Comparison of ENCODE assay signal across 8 cellular contexts in genomic region chr22:23460517-23461031, GRCh38.
DNase-seq lines count a peak whose midpoint lies in the region; ATAC-seq and TF ChIP-seq lines count a peak whose summit lies in the region.
"Not testable (repeated sequence)": the region's sequence is repeated elsewhere in the genome, so short reads cannot be mapped to it uniquely, and the experiment has no call there.

No MANE protein-coding gene starts in this region.

- CTCF ChIA-PET in activated CD8-positive, alpha-beta T cell treated with anti-CD3 and anti-CD28 coated beads, Interleukin-2, amount 10 ng/mL, durations not matched to agents 7 days and 5 days (lab: Charles Lee); naive thymus-derived CD4-positive, alpha-beta T cell (lab: Charles Lee): not testable (repeated sequence)

- H3K27me3 Mint-ChIP-seq in H9 (ENCODE audit: low read depth), result peaks cover 33% of the 10 kb centered on the region
- peaks cover 37% of the 10 kb centered on the region for H3K27me3 Mint-ChIP-seq in activated CD8-positive, alpha-beta T cell treated with anti-CD3 and anti-CD28 coated beads, Interleukin-2, amount 10 ng/mL, durations not matched to agents 7 days and 5 days (ENCODE audit: low read depth)
- peaks cover 19 to 41% (median 37%) of the 10 kb centered on the region in 5 donors for H3K27me3 Mint-ChIP-seq in naive thymus-derived CD4-positive, alpha-beta T cell

- H2BK12ac ChIP-seq in H9 (ENCODE audit: insufficient read length, low read depth, low read length), result not testable (repeated sequence)

- H3K23me2 ChIP-seq in H9 (ENCODE audit: insufficient read length, low read depth, low read length, poor library complexity, severe bottlenecking), result not testable (repeated sequence)

- H3K27ac Mint-ChIP-seq in H9; activated CD8-positive, alpha-beta T cell treated with anti-CD3 and anti-CD28 coated beads, Interleukin-2, amount 10 ng/mL, durations not matched to agents 7 days and 5 days; naive thymus-derived CD4-positive, alpha-beta T cell: not testable (repeated sequence)

- not testable (repeated sequence) for H3K79me2 ChIP-seq in H9 (ENCODE audit: insufficient read depth, low read length)

- H3K27ac ChIP-seq in BLaER1, result peak overlapping the region; percentile 92
- not testable (repeated sequence) for H3K27ac ChIP-seq in H9 (ENCODE audit: insufficient read length, low read depth, low read length); naive thymus-derived CD4-positive, alpha-beta T cell (ENCODE audit: low read depth, low read length)

- not testable (repeated sequence) for H3K14ac ChIP-seq in H9 (ENCODE audit: insufficient read depth, low read length)

- H4K20me1 ChIP-seq in BLaER1; H9 (ENCODE audit: control insufficient read depth, insufficient read depth, insufficient read length): not testable (repeated sequence)

- H3K4me1 ChIP-seq in BLaER1, result peaks cover 99% of the 10 kb centered on the region
- not testable (repeated sequence) for H3K4me1 ChIP-seq in H9 (ENCODE audit: insufficient read depth, low read length); naive thymus-derived CD4-positive, alpha-beta T cell (ENCODE audit: control insufficient read depth in 2 of 2, insufficient read depth in 2 of 2, low read length in 2 of 2)

- H4K5ac ChIP-seq in H9 (ENCODE audit: insufficient read length, low read depth, low read length), result not testable (repeated sequence)

- not testable (repeated sequence) for H2BK120ac ChIP-seq in H9 (ENCODE audit: low read depth, low read length, poor library complexity, severe bottlenecking)

- H3K4me2 ChIP-seq in BLaER1, result peak overlapping the region; percentile 86
- H3K4me2 ChIP-seq in H9 (ENCODE audit: insufficient read depth, insufficient read length, low read length), result not testable (repeated sequence)

- H3K23ac ChIP-seq in H9 (ENCODE audit: insufficient read length, low read depth, low read length), result not testable (repeated sequence)

- ATAC-seq in activated CD8-positive, alpha-beta T cell treated with anti-CD3 and anti-CD28 coated beads, Interleukin-2, amount 10 ng/mL, durations not matched to agents 7 days and 5 days, result peak; percentile 54
- ATAC-seq in naive thymus-derived CD4-positive, alpha-beta T cell, result peak; percentile 32
- ATAC-seq in stimulated activated naive CD8-positive, alpha-beta T cell treated with anti-CD3 and anti-CD28 coated beads, Interleukin-15, Interleukin-2, amounts not matched to agents 100 U/mL and 50 U/mL, for 24 hours, result peak; percentile 45

- H4K8ac ChIP-seq in H9 (replicated peaks; ENCODE audit: insufficient read length, low read depth, low read length), result not testable (repeated sequence)

- H2BK5ac ChIP-seq in H9 (ENCODE audit: insufficient read length, low read length), result not testable (repeated sequence)

- not testable (repeated sequence) for H4K91ac ChIP-seq in H9 (ENCODE audit: insufficient read length, low read depth, low read length)

- no CpG with 5 or more reads among the region's 24 CpGs for WGBS in H9 (ENCODE audit: extremely low coverage, insufficient read length, low lambda C conversion rate)

- not testable (repeated sequence) for H3K36me3 Mint-ChIP-seq in H9 (ENCODE audit: insufficient read depth in 1 of 3, low read depth in 3 of 3); activated CD8-positive, alpha-beta T cell treated with anti-CD3 and anti-CD28 coated beads, Interleukin-2, amount 10 ng/mL, durations not matched to agents 7 days and 5 days (ENCODE audit: low read depth); naive thymus-derived CD4-positive, alpha-beta T cell

- not testable (repeated sequence) for H2BK20ac ChIP-seq in H9 (ENCODE audit: low read depth, low read length, poor library complexity, severe bottlenecking)

- H3K4me1 Mint-ChIP-seq in H9, result peaks cover 8 to 15% of the 10 kb centered on the region in 2 experiments
- H3K4me1 Mint-ChIP-seq in activated CD8-positive, alpha-beta T cell treated with anti-CD3 and anti-CD28 coated beads, Interleukin-2, amount 10 ng/mL, durations not matched to agents 7 days and 5 days (ENCODE audit: low read depth), result peaks cover 19% of the 10 kb centered on the region
- H3K4me1 Mint-ChIP-seq in naive thymus-derived CD4-positive, alpha-beta T cell, result peaks cover 0 to 14% (median 8%) of the 10 kb centered on the region in 7 donors

- POLR2A ChIA-PET in activated CD8-positive, alpha-beta T cell treated with anti-CD3 and anti-CD28 coated beads, Interleukin-2, amount 10 ng/mL, durations not matched to agents 7 days and 5 days (lab: Charles Lee); naive thymus-derived CD4-positive, alpha-beta T cell (lab: Charles Lee): not testable (repeated sequence)

- not testable (repeated sequence) for H3K9me3 Mint-ChIP-seq in H9; activated CD8-positive, alpha-beta T cell treated with anti-CD3 and anti-CD28 coated beads, Interleukin-2, amount 10 ng/mL, durations not matched to agents 7 days and 5 days (ENCODE audit: insufficient read depth); naive thymus-derived CD4-positive, alpha-beta T cell

- H3K4me3 ChIP-seq in BLaER1, result 0 out of 2 replicates have a peak overlapping the region, but pooled peaks have one; percentile 18
- not testable (repeated sequence) for H3K4me3 ChIP-seq in naive thymus-derived CD4-positive, alpha-beta T cell (ENCODE audit: low read length)

- DNase-seq in H9 (peak; percentile 42), NAMALWA (ENCODE audit: low spot score) (peak; percentile 79), SHP77 (lab: John Stamatoyannopoulos, UW) (peak; percentile 16 to 24), germinal center (ENCODE audit: low spot score) (peak; percentile 22)
- peak; percentile 36 for DNase-seq in activated CD8-positive, alpha-beta T cell treated with anti-CD3 and anti-CD28 coated beads, Interleukin-2, amount 10 ng/mL, durations not matched to agents 7 days and 5 days
- DNase-seq in naive thymus-derived CD4-positive, alpha-beta T cell, result not testable (repeated sequence)
- DNase-seq in stimulated activated naive CD8-positive, alpha-beta T cell treated with anti-CD3 and anti-CD28 coated beads, Interleukin-15, Interleukin-2, amounts not matched to agents 100 U/mL and 50 U/mL, for 24 hours, result peak; percentile 20

- intact Hi-C loops in naive thymus-derived CD4-positive, alpha-beta T cell (cut with micrococcal nuclease), result not testable (repeated sequence)

- not testable (repeated sequence) for H2BK15ac ChIP-seq in H9 (ENCODE audit: low read depth, low read length)

- H3K9ac ChIP-seq in BLaER1, result peak overlapping the region; percentile 70
- H3K9ac ChIP-seq in H9 (ENCODE audit: extremely low read depth, insufficient read length, low read length), result not testable (repeated sequence)

- H3K27me3 ChIP-seq in BLaER1; H9 (ENCODE audit: insufficient read depth, low read length); naive thymus-derived CD4-positive, alpha-beta T cell (ENCODE audit: control insufficient read depth in 2 of 2, insufficient read depth in 2 of 2, low read length in 2 of 2): not testable (repeated sequence)

- H2AFZ ChIP-seq in H9 (ENCODE audit: low read length), result not testable (repeated sequence)

- not testable (repeated sequence) for H3K9me3 ChIP-seq in BLaER1; H9 (ENCODE audit: control insufficient read depth, low read depth, low read length); naive thymus-derived CD4-positive, alpha-beta T cell (ENCODE audit: control insufficient read depth in 2 of 3, low read length in 3 of 3)

- not testable (repeated sequence) for H3K4ac ChIP-seq in H9 (ENCODE audit: low read depth, low read length)

- not testable (repeated sequence) for H3T11ph ChIP-seq in H9 (ENCODE audit: low read length)

- H3K4me3 Mint-ChIP-seq in H9; activated CD8-positive, alpha-beta T cell treated with anti-CD3 and anti-CD28 coated beads, Interleukin-2, amount 10 ng/mL, durations not matched to agents 7 days and 5 days; naive thymus-derived CD4-positive, alpha-beta T cell: not testable (repeated sequence)

- not testable (repeated sequence) for H3K18ac ChIP-seq in H9 (ENCODE audit: insufficient read length, low read depth, low read length)

- H3K56ac ChIP-seq in H9 (ENCODE audit: insufficient read length, low read depth, low read length), result not testable (repeated sequence)

- not testable (repeated sequence) for H3K36me3 ChIP-seq in BLaER1; naive thymus-derived CD4-positive, alpha-beta T cell (ENCODE audit: control insufficient read depth in 2 of 3, insufficient read depth in 3 of 3, low read length in 3 of 3)

- H2AK5ac ChIP-seq in H9 (ENCODE audit: insufficient read length, low read length), result not testable (repeated sequence)

- H3K79me1 ChIP-seq in H9 (ENCODE audit: insufficient read depth, low read depth, low read length, poor library complexity, severe bottlenecking), result not testable (repeated sequence)

- not testable (repeated sequence) for TF ChIP-seq CTCF in H9 (conservative IDR thresholded peaks at IDR 0.05)
